In genomic region chr6:109094351-109095035, GRCh38 we compare ENCODE assay signal across 8 cellular contexts. TPM values are rescaled to one million over a fixed set of nuclear protein-coding genes. Genes with fewer than 3 reads are reported as not detected.
DNase-seq lines count a peak whose midpoint lies in the region; ATAC-seq and TF ChIP-seq lines count a peak whose summit lies in the region.

Gene SESN1 (minus strand): TSS chr6:109094846. CDS start chr6:109094073, 773 bp downstream.

- H3K4me1 Mint-ChIP-seq in activated T-helper 17 cell treated with anti-CD3 and anti-CD28 coated beads, Interleukin-2, amount 50 U/mL, for 72 hours, result peaks cover 39% of the 10 kb centered on the region
- peaks cover 48 to 59% of the 10 kb centered on the region in 2 donors for H3K4me1 Mint-ChIP-seq in natural killer cell

- H2AFZ ChIP-seq in GM23248, result peak within 1 kb of the TSS; percentile 83
- H2AFZ ChIP-seq in Karpas-422 (ENCODE audit: low read length), result peak within 1 kb of the TSS; percentile 97

- H3K36me3 Mint-ChIP-seq in activated T-helper 17 cell treated with anti-CD3 and anti-CD28 coated beads, Interleukin-2, amount 50 U/mL, for 72 hours (ENCODE audit: low read depth), result no peaks in the 10 kb centered on the region
- no peaks in the 10 kb centered on the region for H3K36me3 Mint-ChIP-seq in natural killer cell

- peak within 1 kb of the TSS; percentile 95 for H3K4me2 ChIP-seq in GM23248 (ENCODE audit: unreplicated experiment)
- H3K4me2 ChIP-seq in Karpas-422 (ENCODE audit: low read depth, low read length, poor library complexity, severe bottlenecking), result peak within 1 kb of the TSS; percentile 99

- no peaks in the 10 kb centered on the region for H3K9me3 Mint-ChIP-seq in activated T-helper 17 cell treated with anti-CD3 and anti-CD28 coated beads, Interleukin-2, amount 50 U/mL, for 72 hours
- H3K9me3 Mint-ChIP-seq in natural killer cell, result no peaks in the 10 kb centered on the region

- H3K4me1 ChIP-seq in GM23248 (ENCODE audit: insufficient read depth), result peaks cover 20% of the 10 kb centered on the region
- peaks cover 37% of the 10 kb centered on the region for H3K4me1 ChIP-seq in Karpas-422 (ENCODE audit: low read length)

- TF ChIP-seq CTCF in RWPE1 (conservative IDR thresholded peaks at IDR 0.05; ENCODE audit: low read depth) (no peak), fibroblast of mammary gland (conservative IDR thresholded peaks at IDR 0.05; ENCODE audit: control insufficient read depth, insufficient read depth, low read depth, low read length) (no peak), natural killer cell (IDR thresholded peaks at IDR 0.05) (no peak)

- H3K27me3 Mint-ChIP-seq in activated T-helper 17 cell treated with anti-CD3 and anti-CD28 coated beads, Interleukin-2, amount 50 U/mL, for 72 hours, result no peaks in the 10 kb centered on the region
- no peaks in the 10 kb centered on the region for H3K27me3 Mint-ChIP-seq in natural killer cell (ENCODE audit: low read depth in 2 of 2)

- 0 to 1% methylated on average over 40 to 59 of the region's 68 CpGs for WGBS in GM23248 (ENCODE audit: low coverage in 1 of 2, low lambda C conversion rate in 2 of 2, missing lambda C conversion rate in 2 of 2), 2 experiments

- H3K4me3 Mint-ChIP-seq in activated T-helper 17 cell treated with anti-CD3 and anti-CD28 coated beads, Interleukin-2, amount 50 U/mL, for 72 hours, result peak within 1 kb of the TSS; percentile 89
- peak within 1 kb of the TSS; percentile 94 for H3K4me3 Mint-ChIP-seq in natural killer cell

- peak within 1 kb of the TSS; percentile 92 for H3K9ac ChIP-seq in GM23248
- peak within 1 kb of the TSS; percentile 92 for H3K9ac ChIP-seq in Karpas-422 (ENCODE audit: low read length)

- POLR2A ChIA-PET in RWPE1 (lab: Yijun Ruan, JAX; ENCODE audit: low non-redundant PET), result no interaction called here

- CTCF ChIA-PET in RWPE1 (lab: Yijun Ruan, JAX), result interaction anchor here (0.7 kb wide), 1 partner anchor 611 kb away, joined by 3 read pairs; no protein-coding TSS in a partner anchor

- peak; percentile 75 for ATAC-seq in activated T-helper 17 cell treated with anti-CD3 and anti-CD28 coated beads, Interleukin-2, amount 50 U/mL, for 72 hours (replicated peaks)
- peak; percentile 69 to 85 (median 70) for ATAC-seq in natural killer cell

- intact Hi-C loops in natural killer cell (cut with micrococcal nuclease), result loop anchor here (1.0 to 10.0 kb wide), 8 partner anchors 36 to 1270 kb away; partner anchors contain the start of genes ARMC2, CD164, PPIL6 and SCML4

- H3K27me3 ChIP-seq in GM23248 (replicated peaks; ENCODE audit: insufficient read depth) (no peaks in the 10 kb centered on the region), Karpas-422 (ENCODE audit: low read length) (no peaks in the 10 kb centered on the region)

- H3F3A ChIP-seq in GM23248 (ENCODE audit: insufficient read depth), result peaks cover 16% of the 10 kb centered on the region; the same call in 1 of the 2 replicates

- in situ Hi-C loops in GM23248 (cut with MboI), result no loop called here

- H3K9me3 ChIP-seq in GM23248 (ENCODE audit: low read depth) (no peaks in the 10 kb centered on the region), Karpas-422 (ENCODE audit: low read length) (no peaks in the 10 kb centered on the region)

- H3K79me2 ChIP-seq in GM23248 (ENCODE audit: insufficient read depth) (peaks cover 71% of the 10 kb centered on the region), Karpas-422 (ENCODE audit: low read length) (peaks cover 31% of the 10 kb centered on the region)

- no peaks in the 10 kb centered on the region for H3K9me2 ChIP-seq in GM23248 (ENCODE audit: insufficient read depth)
- no peaks in the 10 kb centered on the region for H3K9me2 ChIP-seq in Karpas-422 (replicated peaks; ENCODE audit: insufficient read depth, low read length)

- DNase-seq in EH (ENCODE audit: low read depth) (peak; percentile 98), GM23248 (peak; percentile 98), Karpas-422 (peak; percentile 91), RWPE1 (ENCODE audit: low spot score) (peak; percentile 94), fibroblast of mammary gland (ENCODE audit: low read depth) (peak; percentile 88), natural killer cell (peak; percentile 84)
- peak; percentile 62 to 82 (median 75) for DNase-seq in stimulated activated naive CD4-positive, alpha-beta T cell (lab: John Stamatoyannopoulos, UW)

- H3K36me3 ChIP-seq in GM23248 (ENCODE audit: low read depth) (no peaks in the 10 kb centered on the region), Karpas-422 (ENCODE audit: insufficient read depth, low read length) (no peaks in the 10 kb centered on the region)

- H3K4me3 ChIP-seq in GM23248 (peak within 1 kb of the TSS; percentile 91), Karpas-422 (ENCODE audit: low read length) (peak within 1 kb of the TSS; percentile 93), fibroblast of mammary gland (ENCODE audit: control insufficient read depth, low read depth, low read length) (peak within 1 kb of the TSS; percentile 86)

- peak within 1 kb of the TSS; percentile 97 for H3K27ac Mint-ChIP-seq in activated T-helper 17 cell treated with anti-CD3 and anti-CD28 coated beads, Interleukin-2, amount 50 U/mL, for 72 hours
- H3K27ac Mint-ChIP-seq in natural killer cell, result peak within 1 kb of the TSS; percentile 98 to 99

- peak within 1 kb of the TSS; percentile 98 for H3K27ac ChIP-seq in GM23248
- peak within 1 kb of the TSS; percentile 86 for H3K27ac ChIP-seq in Karpas-422 (ENCODE audit: low read length)
- H3K27ac ChIP-seq in RWPE1, result peak within 1 kb of the TSS; percentile 97

- H4K20me1 ChIP-seq in GM23248 (ENCODE audit: insufficient read depth) (no peaks in the 10 kb centered on the region; the same call in 1 of the 2 replicates), Karpas-422 (ENCODE audit: insufficient read depth, low read depth, low read length) (no peaks in the 10 kb centered on the region)

RNA-seq across cellular contexts. Expression of gene SESN1, which starts in this region (rescaled TPM):
- 17.6 and 27.2 TPM in 2 replicates for total RNA-seq in GM23248 (2014; rRNA removed; shearing (Covaris generic))
- 14.2 and 14.7 TPM in 2 replicates for polyA plus RNA-seq in GM23248 (2016; fragmentation: Nextera tagmentation; extraction: Ambion mirVana)
- 1.3 and 1.9 TPM in 2 replicates for total RNA-seq in Karpas-422 (2014; rRNA removed; shearing (Covaris generic); ENCODE audit: low replicate concordance)
- 10 to 100 TPM in 1 of 2 donors, 1 to 10 TPM in 1; 9.8 to 23.0 TPM for total RNA-seq in activated T-helper 17 cell treated with anti-CD3 and anti-CD28 coated beads, Interleukin-2, amount 50 U/mL, for 72 hours
- 100 to 1,000 TPM in 1 of 3 donors, 10 to 100 TPM in 2; 52.9 to 106 (median 68.9) TPM for total RNA-seq in natural killer cell

Comparison
In these comparisons a context has a peak if more than half of its experiments do, and no peak if none do; other contexts are left out.
1. Peak in every context shown above with its lines: DNase-seq, ATAC-seq, H3K4me3 ChIP-seq and H3K27ac ChIP-seq.